In genomic region chr15:82043726-82044372, GRCh38 we compare ENCODE assay signal across 8 cellular contexts. TPM values are rescaled to one million over a fixed set of nuclear protein-coding genes. Genes with fewer than 3 reads are reported as not detected.
A peak's percentile ranks its signal among the peaks of the same experiment; 100 is the strongest.
DNase-seq lines count a peak whose midpoint lies in the region; ATAC-seq and TF ChIP-seq lines count a peak whose summit lies in the region.

No MANE protein-coding gene starts in this region.

- ATAC-seq in PC-3 (no peak), GM21381 (IDR thresholded peaks at IDR 0.05; ENCODE audit: unreplicated experiment) (no peak)

- peak overlapping the region in 2 of 7 donors; percentile 22 to 71 for H3K27ac Mint-ChIP-seq in CD14-positive monocyte
- peak overlapping the region; percentile 64 for H3K27ac Mint-ChIP-seq in endodermal cell
- H3K27ac Mint-ChIP-seq in neural crest cell (ENCODE audit: unreplicated experiment), result peak overlapping the region; percentile 99

- peak overlapping the region; percentile 99 for H3K4me2 ChIP-seq in PC-3 (ENCODE audit: low read length)

- H3K79me2 ChIP-seq in PC-3 (ENCODE audit: low read length), result no peaks in the 10 kb centered on the region

- H3K9me3 Mint-ChIP-seq in CD14-positive monocyte, result peaks cover 0 to 6% (median 3%) of the 10 kb centered on the region in 7 donors
- H3K9me3 Mint-ChIP-seq in endodermal cell, result no peaks in the 10 kb centered on the region
- no peaks in the 10 kb centered on the region for H3K9me3 Mint-ChIP-seq in neural crest cell

- H3K4me1 ChIP-seq in PC-3 (ENCODE audit: insufficient read depth, low read length) (no peaks in the 10 kb centered on the region), endodermal cell (ENCODE audit: control insufficient read depth, insufficient read depth, low read length) (no peaks in the 10 kb centered on the region)

- WGBS in endodermal cell (ENCODE audit: insufficient coverage in 1 of 2, insufficient read length in 1 of 2), 2 experiments, result 32 to 45% methylated on average over 23 to 54 of the region's 54 CpGs

- H3K4me3 ChIP-seq in PC-3 (ENCODE audit: low read length) (peak overlapping the region; percentile 95; the same call in 1 of the 2 replicates), endodermal cell (ENCODE audit: low read length) (peak overlapping the region; percentile 89)

- BruUV-seq in PC-3 (replicated peaks; lab: Mats Ljungman, UMichigan), result no TSS peak

- no peaks in the 10 kb centered on the region for H3K9me2 ChIP-seq in PC-3 (replicated peaks; ENCODE audit: low read length)

- H3K27me3 Mint-ChIP-seq in CD14-positive monocyte (ENCODE audit: low read depth in 3 of 3) (peaks cover 24 to 37% (median 27%) of the 10 kb centered on the region in 3 donors), endodermal cell (ENCODE audit: insufficient read depth) (peaks cover 45% of the 10 kb centered on the region), neural crest cell (ENCODE audit: low read depth) (peaks cover 10% of the 10 kb centered on the region)

- H3K36me3 ChIP-seq in PC-3 (ENCODE audit: low read depth, low read length), result no peaks in the 10 kb centered on the region
- peaks cover 19% of the 10 kb centered on the region for H3K36me3 ChIP-seq in endodermal cell (ENCODE audit: control insufficient read depth, insufficient read depth, low read length)

- 0 out of 2 replicates have a peak overlapping the region, but pooled peaks have one; percentile 89 for H2AFZ ChIP-seq in PC-3 (ENCODE audit: low read length)

- intact Hi-C loops in CD14-positive monocyte (cut with micrococcal nuclease), result loop anchor here in 1 of 2 donors (10.0 kb wide), 2 partner anchors 221 to 1049 kb away; partner anchors contain the start of genes EFL1 and SAXO2
- intact Hi-C loops in PC-3 (cut with micrococcal nuclease), result no loop called here

- H4K20me1 ChIP-seq in PC-3 (ENCODE audit: low read length), result no peaks in the 10 kb centered on the region

- H3K4me1 Mint-ChIP-seq in CD14-positive monocyte (peaks cover 22% of the 10 kb centered on the region), endodermal cell (peaks cover 19% of the 10 kb centered on the region), neural crest cell (peaks cover 50% of the 10 kb centered on the region)

- TF ChIP-seq CTCF in CD14-positive monocyte (IDR thresholded peaks at IDR 0.05), result no peak
- TF ChIP-seq CTCF in PC-3 (conservative IDR thresholded peaks at IDR 0.05; ENCODE audit: low read depth, low read length), result no peak
- no peak for TF ChIP-seq CTCF in endodermal cell (conservative IDR thresholded peaks at IDR 0.05)
- TF ChIP-seq CTCF in neural crest cell (conservative IDR thresholded peaks at IDR 0.05), result no peak

- POLR2A ChIA-PET in PC-3 (lab: Charles Lee; ENCODE audit: unreplicated experiment), result no interaction called here

- H3K36me3 Mint-ChIP-seq in CD14-positive monocyte (peaks cover 9 to 14% of the 10 kb centered on the region in 2 donors), endodermal cell (ENCODE audit: low read depth) (peaks cover 3% of the 10 kb centered on the region), neural crest cell (ENCODE audit: low read depth) (peaks cover 19% of the 10 kb centered on the region)

- DNase-seq in CD14-positive monocyte (ENCODE audit: low spot score) (no peak), PC-3 (no peak), endodermal cell (no peak), neural crest cell (ENCODE audit: low read depth, low spot score) (no peak), glomerular visceral epithelial cell (ENCODE audit: extremely low spot score) (no peak), retina (no peak), hippocampal formation (lab: John Stamatoyannopoulos, UW) (no peak)

- H3K9me3 ChIP-seq in PC-3 (ENCODE audit: low read length) (no peaks in the 10 kb centered on the region), endodermal cell (ENCODE audit: control insufficient read depth, low read length) (no peaks in the 10 kb centered on the region)

- no peak overlapping the region for H3K9ac ChIP-seq in PC-3 (ENCODE audit: low read length)
- peak overlapping the region; percentile 78 for H3K9ac ChIP-seq in endodermal cell (ENCODE audit: extremely low read depth, low read length, poor library complexity, severe bottlenecking)

- no peak overlapping the region for H3K27ac ChIP-seq in PC-3 (ENCODE audit: low read length)
- peak overlapping the region; percentile 97 for H3K27ac ChIP-seq in endodermal cell (ENCODE audit: low read depth, low read length)

- CTCF ChIA-PET in PC-3 (lab: Charles Lee), result no interaction called here

- H3F3A ChIP-seq in PC-3 (ENCODE audit: low read length, unreplicated experiment), result no peaks in the 10 kb centered on the region

- H3K27me3 ChIP-seq in PC-3 (ENCODE audit: low read length), result peaks cover 11% of the 10 kb centered on the region
- peaks cover 11% of the 10 kb centered on the region for H3K27me3 ChIP-seq in endodermal cell (ENCODE audit: control insufficient read depth, insufficient read depth, low read length, poor library complexity, severe bottlenecking)

- peak overlapping the region; percentile 93 to 97 for H3K4me3 Mint-ChIP-seq in CD14-positive monocyte
- peak overlapping the region; percentile 86 for H3K4me3 Mint-ChIP-seq in endodermal cell
- peak overlapping the region; percentile 100 for H3K4me3 Mint-ChIP-seq in neural crest cell

RNA-seq across cellular contexts. Expression of gene MEX3B, which starts 2.0 kb away (rescaled TPM):
- under 1 TPM in 1 of 2 donors, not detected in 1; 0.05 TPM for polyA plus RNA-seq in CD14-positive monocyte
- total RNA-seq in PC-3 (2014; rRNA removed), result 0.58 and 1.0 TPM in 2 replicates
- total RNA-seq in endodermal cell, result 1 to 10 TPM; 3.4 to 5.1 TPM
- polyA plus RNA-seq in endodermal cell (2013, experiment 1 of 2), result 47.0 TPM
- polyA plus RNA-seq in endodermal cell (2013, experiment 2 of 2), result 48.5 TPM
- total RNA-seq in neural crest cell, result 49.5 and 51.7 TPM in 2 replicates
